2 cellular contexts compared by ENCODE assay signal in the genomic region with DNA sequence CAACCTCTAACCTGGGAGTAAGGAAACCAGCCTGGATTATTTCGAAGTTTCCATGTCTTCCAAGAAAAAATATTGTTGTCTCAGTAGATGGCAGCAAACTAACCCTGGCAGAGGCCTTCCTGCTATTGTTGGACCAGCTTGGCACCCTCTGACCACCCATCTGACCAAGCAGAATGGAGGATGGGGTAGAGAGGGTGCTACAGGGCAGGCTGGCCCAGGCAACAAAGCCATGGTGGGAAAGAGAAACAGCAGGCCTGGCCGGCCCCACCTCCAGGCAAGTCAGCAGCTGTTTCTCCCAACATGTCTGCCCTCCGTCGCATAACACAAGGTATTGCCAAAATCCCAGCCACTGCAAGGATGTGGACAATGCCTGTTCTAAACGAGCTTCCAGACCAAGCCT.
TF ChIP-seq lines count a peak whose summit lies in the region.

No MANE protein-coding gene starts in this region.

TF ChIP-seq in liver, 16 proteins besides CTCF, POLR2A, EP300 and RAD21 (continued from another document):
- TF ChIP-seq, protein P1, sequence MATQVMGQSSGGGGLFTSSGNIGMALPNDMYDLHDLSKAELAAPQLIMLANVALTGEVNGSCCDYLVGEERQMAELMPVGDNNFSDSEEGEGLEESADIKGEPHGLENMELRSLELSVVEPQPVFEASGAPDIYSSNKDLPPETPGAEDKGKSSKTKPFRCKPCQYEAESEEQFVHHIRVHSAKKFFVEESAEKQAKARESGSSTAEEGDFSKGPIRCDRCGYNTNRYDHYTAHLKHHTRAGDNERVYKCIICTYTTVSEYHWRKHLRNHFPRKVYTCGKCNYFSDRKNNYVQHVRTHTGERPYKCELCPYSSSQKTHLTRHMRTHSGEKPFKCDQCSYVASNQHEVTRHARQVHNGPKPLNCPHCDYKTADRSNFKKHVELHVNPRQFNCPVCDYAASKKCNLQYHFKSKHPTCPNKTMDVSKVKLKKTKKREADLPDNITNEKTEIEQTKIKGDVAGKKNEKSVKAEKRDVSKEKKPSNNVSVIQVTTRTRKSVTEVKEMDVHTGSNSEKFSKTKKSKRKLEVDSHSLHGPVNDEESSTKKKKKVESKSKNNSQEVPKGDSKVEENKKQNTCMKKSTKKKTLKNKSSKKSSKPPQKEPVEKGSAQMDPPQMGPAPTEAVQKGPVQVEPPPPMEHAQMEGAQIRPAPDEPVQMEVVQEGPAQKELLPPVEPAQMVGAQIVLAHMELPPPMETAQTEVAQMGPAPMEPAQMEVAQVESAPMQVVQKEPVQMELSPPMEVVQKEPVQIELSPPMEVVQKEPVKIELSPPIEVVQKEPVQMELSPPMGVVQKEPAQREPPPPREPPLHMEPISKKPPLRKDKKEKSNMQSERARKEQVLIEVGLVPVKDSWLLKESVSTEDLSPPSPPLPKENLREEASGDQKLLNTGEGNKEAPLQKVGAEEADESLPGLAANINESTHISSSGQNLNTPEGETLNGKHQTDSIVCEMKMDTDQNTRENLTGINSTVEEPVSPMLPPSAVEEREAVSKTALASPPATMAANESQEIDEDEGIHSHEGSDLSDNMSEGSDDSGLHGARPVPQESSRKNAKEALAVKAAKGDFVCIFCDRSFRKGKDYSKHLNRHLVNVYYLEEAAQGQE (IDR thresholded peaks at IDR 0.05) = no peak

TF ChIP-seq in HepG2, 621 proteins besides CTCF, POLR2A, EP300 and RAD21 (continued from another document):
- TF ChIP-seq, protein P2, sequence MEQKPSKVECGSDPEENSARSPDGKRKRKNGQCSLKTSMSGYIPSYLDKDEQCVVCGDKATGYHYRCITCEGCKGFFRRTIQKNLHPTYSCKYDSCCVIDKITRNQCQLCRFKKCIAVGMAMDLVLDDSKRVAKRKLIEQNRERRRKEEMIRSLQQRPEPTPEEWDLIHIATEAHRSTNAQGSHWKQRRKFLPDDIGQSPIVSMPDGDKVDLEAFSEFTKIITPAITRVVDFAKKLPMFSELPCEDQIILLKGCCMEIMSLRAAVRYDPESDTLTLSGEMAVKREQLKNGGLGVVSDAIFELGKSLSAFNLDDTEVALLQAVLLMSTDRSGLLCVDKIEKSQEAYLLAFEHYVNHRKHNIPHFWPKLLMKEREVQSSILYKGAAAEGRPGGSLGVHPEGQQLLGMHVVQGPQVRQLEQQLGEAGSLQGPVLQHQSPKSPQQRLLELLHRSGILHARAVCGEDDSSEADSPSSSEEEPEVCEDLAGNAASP (CRISPR knock-in tag; IDR thresholded peaks at IDR 0.05; ENCODE audit: borderline replicate concordance) = no peak
- TF ChIP-seq SIN3A (IDR thresholded peaks at IDR 0.05; ENCODE audit: borderline replicate concordance, low read depth, low read length) (no peak), BORCS8-MEF2B (CRISPR knock-in tag; IDR thresholded peaks at IDR 0.05) (no peak), ZNF235 (CRISPR knock-in tag; IDR thresholded peaks at IDR 0.05; ENCODE audit: borderline replicate concordance) (no peak), ZNF839 (CRISPR knock-in tag; IDR thresholded peaks at IDR 0.05; ENCODE audit: borderline replicate concordance) (no peak)
